In the genomic region with DNA sequence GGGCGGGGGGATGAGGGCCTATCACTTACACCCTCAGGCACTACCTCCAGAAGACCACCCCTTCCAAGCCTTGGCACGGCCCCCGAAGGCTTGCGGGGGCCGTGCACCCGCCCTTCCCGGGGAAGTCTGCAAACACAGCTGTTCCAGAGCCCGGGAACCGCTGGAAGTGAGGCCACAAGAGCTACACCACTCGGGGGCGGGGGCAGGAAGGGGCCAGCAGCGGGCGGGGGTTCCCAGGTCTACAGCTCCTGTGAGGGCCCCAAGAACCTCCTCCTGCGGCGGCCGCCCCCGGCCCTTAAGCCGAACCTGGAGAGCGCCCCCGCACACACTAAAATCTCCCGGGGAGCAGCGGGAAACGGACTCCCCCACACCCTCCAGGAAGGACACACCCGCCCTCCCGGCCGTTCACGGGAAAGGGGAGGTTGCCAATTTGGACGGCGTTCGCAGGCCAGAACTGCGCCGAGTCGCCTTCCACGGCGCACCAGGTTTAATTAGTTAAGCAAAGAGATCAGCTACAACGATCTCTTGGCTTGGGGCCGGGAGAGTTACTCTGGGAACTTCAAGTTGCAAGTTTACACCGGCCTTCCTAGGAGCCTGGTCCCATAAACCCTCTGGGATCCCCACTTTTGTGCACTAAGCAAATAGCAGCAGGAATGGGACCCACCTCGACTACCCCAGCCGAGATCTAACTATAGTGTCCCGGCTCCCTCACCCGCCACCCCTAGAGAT, we compare ENCODE assay signal across 8 cellular contexts. TPM values are rescaled to one million over a fixed set of nuclear protein-coding genes. Genes with fewer than 3 reads are reported as not detected.
DNase-seq lines count a peak whose midpoint lies in the region; ATAC-seq and TF ChIP-seq lines count a peak whose summit lies in the region.

No MANE protein-coding gene starts in this region.

- H3K27ac Mint-ChIP-seq in T-cell = no peak overlapping the region

- H3K9me3 Mint-ChIP-seq in T-cell = no peaks in the 10 kb centered on the region

- TF ChIP-seq CTCF in BE2C (IDR thresholded peaks at IDR 0.05; ENCODE audit: low read depth, low read length) (no peak), epithelial cell of proximal tubule (conservative IDR thresholded peaks at IDR 0.05; ENCODE audit: low read depth, low read length) (no peak)

- H3K36me3 ChIP-seq in BE2C (no peaks in the 10 kb centered on the region), H7 (replicated peaks; ENCODE audit: control insufficient read depth, insufficient read depth, low read length) (peaks cover 2% of the 10 kb centered on the region)

- POLR2A ChIA-PET in T-cell (lab: Charles Lee) = no interaction called here

- no peaks in the 10 kb centered on the region for H3K36me3 Mint-ChIP-seq in T-cell

- peak overlapping the region; percentile 69 to 85 (median 71) for H3K4me3 Mint-ChIP-seq in T-cell

- H3K4me3 ChIP-seq in BE2C (ENCODE audit: low read depth, low read length) = peak overlapping the region; percentile 78
- H3K4me3 ChIP-seq in H7 (ENCODE audit: insufficient read depth, low read depth, low read length) = peak overlapping the region; percentile 84
- H3K4me3 ChIP-seq in epithelial cell of proximal tubule (ENCODE audit: low read depth, low read length) = peak overlapping the region; percentile 77

- H3K4me1 ChIP-seq in BE2C = peaks cover 7% of the 10 kb centered on the region; the same call in 1 of the 2 replicates

- H3K9me3 ChIP-seq in BE2C = no peaks in the 10 kb centered on the region

- H3K4me1 Mint-ChIP-seq in T-cell = peaks cover 8 to 32% (median 23%) of the 10 kb centered on the region in 3 donors

- DNase-seq in BE2C (no peak), H7 (peak; percentile 77), T-cell (peak in 1 of 34 experiments; percentile 3), epithelial cell of proximal tubule (ENCODE audit: low read depth) (no peak), myocyte (ENCODE audit: low read depth) (peak; percentile 43)
- no peak for DNase-seq in NK-92 treated with Interleukin-12 subunit alpha and Interleukin-12 subunit beta, amount 100 ng/mL, for 24 hours (lab: John Stamatoyannopoulos, UW)

- H3K27me3 Mint-ChIP-seq in T-cell = peaks cover 37 to 60% of the 10 kb centered on the region in 2 donors

- CTCF ChIA-PET in T-cell (lab: Charles Lee) = no interaction called here

- peaks cover 53% of the 10 kb centered on the region for H3K27me3 ChIP-seq in BE2C
- peaks cover 9% of the 10 kb centered on the region for H3K27me3 ChIP-seq in H7 (ENCODE audit: control insufficient read depth, insufficient read depth, low read length)

- ATAC-seq in T-cell (replicated peaks in 1 of 4) = no peak
- no peak for ATAC-seq in GM21360 (IDR thresholded peaks at IDR 0.05; ENCODE audit: unreplicated experiment)
- ATAC-seq in GM18873 (IDR thresholded peaks at IDR 0.05; ENCODE audit: low FRiP score, unreplicated experiment) = no peak

RNA-seq across cellular contexts. Expression of gene JAG1, which starts 1.8 kb away (rescaled TPM):
- polyA plus RNA-seq in BE2C (2012; ENCODE audit: insufficient read depth, insufficient read length, low read depth) = 0.25 TPM
- total RNA-seq in H7 (2014; rRNA removed; shearing (Covaris generic)) = 21.9 and 30.0 TPM in 2 replicates
- total RNA-seq in T-cell (1 to 10 TPM in 1 of 5 donors, under 1 TPM in 4; 0.12 to 1.1 (median 0.56) TPM), epithelial cell of proximal tubule (26.3 and 42.8 TPM in 2 replicates), myocyte (14.0 and 30.8 TPM in 2 replicates)
- 13.7 TPM for polyA plus RNA-seq in myocyte (2012)

Comparison
In these comparisons a context has a peak if more than half of its experiments do, and no peak if none do; other contexts are left out.
1. DNase-seq: peak in H7 (single experiment) and myocyte (single experiment); none in BE2C (single experiment), epithelial cell of proximal tubule (single experiment) and NK-92 treated with Interleukin-12 subunit alpha and Interleukin-12 subunit beta, amount 100 ng/mL, for 24 hours (single experiment).
2. Peak in every context shown above with its lines, with median percentiles within 50 percentile points of each other: H3K4me3 ChIP-seq.